In genomic region chr16:4937782-4938682, GRCh38 we compare ENCODE assay signal across 10 cellular contexts. TPM values are rescaled to one million over a fixed set of nuclear protein-coding genes. Genes with fewer than 3 reads are reported as not detected.
DNase-seq lines count a peak whose midpoint lies in the region; ATAC-seq and TF ChIP-seq lines count a peak whose summit lies in the region.
"Had no signal": no experiment of that assay in that cellular context is flagged by ENCODE, and none has a peak within 500 bp of the region (broad histone marks: within the 10 kb centered on the region; RNA-seq: fewer than 3 reads in every experiment).

No MANE protein-coding gene starts in this region.

- peak overlapping the region; percentile 74; the same call in 1 of the 2 replicates for H3K4me2 ChIP-seq in PC-3 (ENCODE audit: low read length)

- H3K36me3 Mint-ChIP-seq in CD8-positive, alpha-beta T cell: no peaks in the 10 kb centered on the region
- H3K36me3 Mint-ChIP-seq in neural crest cell (ENCODE audit: low read depth): no peaks in the 10 kb centered on the region

- H3K36me3 ChIP-seq in CD8-positive, alpha-beta T cell (ENCODE audit: insufficient read depth, low read length): no peaks in the 10 kb centered on the region
- H3K36me3 ChIP-seq in PC-3 (ENCODE audit: low read depth, low read length): no peaks in the 10 kb centered on the region
- peaks cover 0 to 20% of the 10 kb centered on the region in 2 donors for H3K36me3 ChIP-seq in esophagus (ENCODE audit: control insufficient read depth in 2 of 2, insufficient read depth in 2 of 2, low read length in 1 of 2)

- H3K9me3 Mint-ChIP-seq in CD8-positive, alpha-beta T cell: no peaks in the 10 kb centered on the region
- no peaks in the 10 kb centered on the region for H3K9me3 Mint-ChIP-seq in neural crest cell

- H2AFZ ChIP-seq in PC-3 (ENCODE audit: low read length): peak overlapping the region; percentile 72; the same call in 1 of the 2 replicates

- H3K9me3 ChIP-seq in CD8-positive, alpha-beta T cell (ENCODE audit: low read length): no peaks in the 10 kb centered on the region
- H3K9me3 ChIP-seq in PC-3 (ENCODE audit: low read length) (no peaks in the 10 kb centered on the region), esophagus (ENCODE audit: control insufficient read depth in 2 of 2, insufficient read depth in 1 of 2, low read depth in 1 of 2, low read length in 1 of 2) (no peaks in the 10 kb centered on the region)

- H3K4me1 Mint-ChIP-seq in CD8-positive, alpha-beta T cell (ENCODE audit: low read depth): peaks cover 6% of the 10 kb centered on the region
- peaks cover 6% of the 10 kb centered on the region for H3K4me1 Mint-ChIP-seq in neural crest cell

- ATAC-seq in CD8-positive, alpha-beta T cell: no peak
- ATAC-seq in PC-3: no peak
- no peak for ATAC-seq in HG02840 (IDR thresholded peaks at IDR 0.05; ENCODE audit: low FRiP score, unreplicated experiment)
- ATAC-seq in HG02885 (IDR thresholded peaks at IDR 0.05; ENCODE audit: poor library complexity, unreplicated experiment): no peak

- intact Hi-C loops in CD8-positive, alpha-beta T cell (cut with DNase I, micrococcal nuclease): no loop called here
- intact Hi-C loops in PC-3 (cut with micrococcal nuclease): no loop called here

- no peaks in the 10 kb centered on the region for H3F3A ChIP-seq in PC-3 (ENCODE audit: low read length, unreplicated experiment)

- H3K9me2 ChIP-seq in PC-3 (replicated peaks; ENCODE audit: low read length): no peaks in the 10 kb centered on the region

- whole genome bisulfite sequencing in esophagus, 2 donors: 65 to 68% methylated on average over 16 of the region's 16 CpGs

- no TSS peak for BruUV-seq in PC-3 (replicated peaks; lab: Mats Ljungman, UMichigan)

- no peak for DNase-seq in CD8-positive, alpha-beta T cell
- DNase-seq in PC-3 (no peak), neural crest cell (ENCODE audit: low read depth, low spot score) (no peak)
- DNase-seq in stimulated activated CD4-positive, alpha-beta T cell treated with anti-CD3 and anti-CD28 coated beads, Interleukin-4, amount 100 ng/mL, for 1 hour: no peak
- no peak for DNase-seq in stimulated activated CD4-positive, alpha-beta T cell treated with anti-CD3 and anti-CD28 coated beads, Interleukin-4, amount 100 ng/mL, for 24 hours
- DNase-seq: activated gamma-delta T cell treated with Interleukin-2 at 50 U/mL for 16 hours had no signal

- H3K27ac Mint-ChIP-seq in CD8-positive, alpha-beta T cell: no peak overlapping the region
- no peak overlapping the region for H3K27ac Mint-ChIP-seq in neural crest cell (ENCODE audit: unreplicated experiment)

- peaks cover 33% of the 10 kb centered on the region for H3K27me3 Mint-ChIP-seq in CD8-positive, alpha-beta T cell (ENCODE audit: low read depth)
- H3K27me3 Mint-ChIP-seq in neural crest cell (ENCODE audit: low read depth): peaks cover 65% of the 10 kb centered on the region

- no peaks in the 10 kb centered on the region for H4K20me1 ChIP-seq in PC-3 (ENCODE audit: low read length)

- CTCF ChIA-PET in CD8-positive, alpha-beta T cell (lab: Charles Lee): no interaction called here
- CTCF ChIA-PET in PC-3 (lab: Charles Lee): no interaction called here

- peak overlapping the region; percentile 15; the same call in 1 of the 2 replicates for H3K9ac ChIP-seq in PC-3 (ENCODE audit: low read length)

- 0 out of 2 replicates have a peak, but pooled peaks cover 9% of the 10 kb centered on the region for H3K79me2 ChIP-seq in PC-3 (ENCODE audit: low read length)

- no peaks in the 10 kb centered on the region for H3K27me3 ChIP-seq in CD8-positive, alpha-beta T cell (ENCODE audit: insufficient read depth, low read length)
- H3K27me3 ChIP-seq in PC-3 (ENCODE audit: low read length) (no peaks in the 10 kb centered on the region), esophagus (ENCODE audit: control insufficient read depth in 1 of 2, insufficient read depth in 2 of 2, low read length in 2 of 2) (no peaks in the 10 kb centered on the region)

- no peak overlapping the region for H3K27ac ChIP-seq in CD8-positive, alpha-beta T cell (ENCODE audit: low read depth, low read length)
- H3K27ac ChIP-seq in PC-3 (ENCODE audit: low read length): no peak overlapping the region
- peak overlapping the region; percentile 93 to 95 for H3K27ac ChIP-seq in esophagus (ENCODE audit: low read depth in 2 of 2, low read length in 1 of 2)
- H3K27ac ChIP-seq: SK-N-MC had no signal

- peak overlapping the region; percentile 26 for H3K4me3 Mint-ChIP-seq in CD8-positive, alpha-beta T cell
- peak overlapping the region; percentile 73 for H3K4me3 Mint-ChIP-seq in neural crest cell

- no peak for TF ChIP-seq CTCF in CD8-positive, alpha-beta T cell (IDR thresholded peaks at IDR 0.05)
- no peak for TF ChIP-seq CTCF in PC-3 (conservative IDR thresholded peaks at IDR 0.05; ENCODE audit: low read depth, low read length)
- no peak for TF ChIP-seq CTCF in neural crest cell (conservative IDR thresholded peaks at IDR 0.05)

- H3K4me1 ChIP-seq in CD8-positive, alpha-beta T cell (ENCODE audit: insufficient read depth, low read length): peaks cover 4% of the 10 kb centered on the region
- H3K4me1 ChIP-seq in PC-3 (ENCODE audit: insufficient read depth, low read length) (peaks cover 14% of the 10 kb centered on the region), esophagus (ENCODE audit: control insufficient read depth in 2 of 2, insufficient read depth in 2 of 2, low read length in 1 of 2) (peaks cover 0 to 24% of the 10 kb centered on the region in 2 donors)

- POLR2A ChIA-PET in CD8-positive, alpha-beta T cell (lab: Charles Lee): interaction anchor here (0.9 kb wide), 1 partner anchor 12 kb away, joined by 3 read pairs; no protein-coding TSS in a partner anchor
- POLR2A ChIA-PET in PC-3 (lab: Charles Lee; ENCODE audit: unreplicated experiment): no interaction called here

- no peak overlapping the region for H3K4me3 ChIP-seq in CD8-positive, alpha-beta T cell (ENCODE audit: low read depth, low read length)
- H3K4me3 ChIP-seq in PC-3 (ENCODE audit: low read length) (peak overlapping the region; percentile 46; the same call in 1 of the 2 replicates), esophagus (ENCODE audit: low read depth in 1 of 2, low read length in 2 of 2) (peak overlapping the region; percentile 77 to 89)
- H3K4me3 ChIP-seq: SK-N-MC had no signal

RNA-seq across cellular contexts. Expression of gene PPL, which starts 1.1 kb away (rescaled TPM):
- total RNA-seq in CD8-positive, alpha-beta T cell: not detected
- total RNA-seq in PC-3 (2014; rRNA removed) (18.8 and 22.8 TPM in 2 replicates), neural crest cell (0.16 and 0.26 TPM in 2 replicates)
- 100 to 1,000 TPM; 561 to 739 TPM for polyA plus RNA-seq in esophagus

RNA-seq across cellular contexts. Expression of gene SEC14L5, which starts 20.1 kb away (rescaled TPM):
- not detected for total RNA-seq in CD8-positive, alpha-beta T cell
- total RNA-seq in PC-3 (2014; rRNA removed) (not detected in 2 replicates), neural crest cell (0.68 and 0.98 TPM in 2 replicates)
- under 1 TPM; 0.19 to 0.49 TPM for polyA plus RNA-seq in esophagus

Comparison
In these comparisons a context has a peak if more than half of its experiments do, and no peak if none do; other contexts are left out.
1. H3K27ac ChIP-seq: peak in esophagus (2 of 2); none in CD8-positive, alpha-beta T cell (single experiment) and PC-3 (single experiment).
2. RNA of gene PPL, which starts 1.1 kb away (total RNA-seq): 18.8 to 22.8 TPM in PC-3; 0.16 to 0.26 TPM in neural crest cell and not detected in CD8-positive, alpha-beta T cell; every median in the first group is over 10 times any median in the second.